In genomic region chr19:40443131-40443929, GRCh38 we compare ENCODE assay signal across 8 cellular contexts.
A peak's percentile ranks its signal among the peaks of the same experiment; 100 is the strongest.
DNase-seq lines count a peak whose midpoint lies in the region; ATAC-seq, FAIRE-seq and TF ChIP-seq lines count a peak whose summit lies in the region.

No MANE protein-coding gene starts in this region.

- peaks cover 19% of the 10 kb centered on the region for H3K79me2 ChIP-seq in Loucy (ENCODE audit: insufficient read depth, low read length)

- DNase-seq in EH (ENCODE audit: low read depth) (peak; percentile 100), H54 (ENCODE audit: insufficient read length, low spot score) (peak; percentile 98), RWPE2 (ENCODE audit: low spot score) (peak; percentile 100), fibroblast of pulmonary artery (ENCODE audit: low read depth) (peak; percentile 100)
- peak; percentile 98 for DNase-seq in activated effector memory CD4-positive, alpha-beta T cell treated with Interleukin-2 at 50 U/mL for 16 hours
- peak; percentile 99 for DNase-seq in stimulated activated naive CD8-positive, alpha-beta T cell treated with anti-CD3 and anti-CD28 coated beads, Interleukin-15, Interleukin-2, amounts not matched to agents 100 U/mL and 50 U/mL, for 24 hours

- H3K27me3 ChIP-seq in Loucy (ENCODE audit: insufficient read depth, low read length, poor library complexity, severe bottlenecking) (no peaks in the 10 kb centered on the region), RWPE2 (ENCODE audit: insufficient read depth, poor library complexity, severe bottlenecking) (no peaks in the 10 kb centered on the region)

- H2AFZ ChIP-seq in Loucy (ENCODE audit: low read length) = peak overlapping the region; percentile 98

- H3F3A ChIP-seq in Loucy (ENCODE audit: low read depth) = no peaks in the 10 kb centered on the region

- H3K36me3 ChIP-seq in Loucy (ENCODE audit: insufficient read depth, low read length) = peaks cover 12% of the 10 kb centered on the region; the same call in 1 of the 2 replicates
- peaks cover 26% of the 10 kb centered on the region for H3K36me3 ChIP-seq in RWPE2 (ENCODE audit: low read depth)

- TF ChIP-seq CTCF in Loucy (conservative IDR thresholded peaks at IDR 0.05; ENCODE audit: low read length) = no peak
- TF ChIP-seq CTCF in RWPE2 (IDR thresholded peaks at IDR 0.05; ENCODE audit: poor library complexity, severe bottlenecking) = no peak
- no peak for TF ChIP-seq CTCF in fibroblast of pulmonary artery (IDR thresholded peaks at IDR 0.05; ENCODE audit: low read length, missing control alignments)
- TF ChIP-seq CTCF in nephron (IDR thresholded peaks at IDR 0.05; ENCODE audit: unreplicated experiment in 3 of 3) = no peak

- peak; percentile 74 for ATAC-seq in RWPE2 (ENCODE audit: low read depth)
- peak; percentile 89 for ATAC-seq in stimulated activated naive CD8-positive, alpha-beta T cell treated with anti-CD3 and anti-CD28 coated beads, Interleukin-15, Interleukin-2, amounts not matched to agents 100 U/mL and 50 U/mL, for 24 hours

- peak overlapping the region; percentile 90 for H3K27ac ChIP-seq in RWPE2 (ENCODE audit: poor library complexity, severe bottlenecking)

- no peaks in the 10 kb centered on the region for H3K9me3 Mint-ChIP-seq in nephron

- peaks cover 19% of the 10 kb centered on the region for H4K20me1 ChIP-seq in Loucy (ENCODE audit: insufficient read depth, low read length, poor library complexity, severe bottlenecking)

- peaks cover 34% of the 10 kb centered on the region for H3K4me1 Mint-ChIP-seq in nephron

- H3K4me1 ChIP-seq in Loucy (ENCODE audit: insufficient read depth, low read length, poor library complexity, severe bottlenecking) = peaks cover 18% of the 10 kb centered on the region
- peaks cover 16% of the 10 kb centered on the region for H3K4me1 ChIP-seq in RWPE2 (ENCODE audit: insufficient read depth, poor library complexity, severe bottlenecking)

- no peaks in the 10 kb centered on the region for H3K9me2 ChIP-seq in Loucy (replicated peaks; ENCODE audit: low read depth, low read length)

- H3K9me3 ChIP-seq in Loucy (ENCODE audit: insufficient read depth, low read depth, low read length) (no peaks in the 10 kb centered on the region), RWPE2 (ENCODE audit: severe bottlenecking) (no peaks in the 10 kb centered on the region)

- H3K36me3 Mint-ChIP-seq in nephron (ENCODE audit: low read depth) = peaks cover 25% of the 10 kb centered on the region

- peak overlapping the region; percentile 98 for H3K4me2 ChIP-seq in Loucy (ENCODE audit: low read depth, low read length, poor library complexity, severe bottlenecking)

- peak; percentile 36 for TF ChIP-seq POLR2A in H54 (IDR thresholded peaks at IDR 0.05; ENCODE audit: low read depth, low read length)

- H3K27me3 Mint-ChIP-seq in nephron (ENCODE audit: low read depth) = peaks cover 4% of the 10 kb centered on the region

- peak overlapping the region; percentile 95 to 100 (median 99) for H3K4me3 Mint-ChIP-seq in nephron

- peak overlapping the region; percentile 94 for H3K9ac ChIP-seq in Loucy (ENCODE audit: low read depth, low read length, poor library complexity, severe bottlenecking)

- peak; percentile 52 for FAIRE-seq in H54 (lab: Jason Lieb, UNC)

- H3K27ac Mint-ChIP-seq in nephron = peak overlapping the region; percentile 98 to 99 (median 99)

- peak overlapping the region; percentile 87 for H3K4me3 ChIP-seq in Loucy (ENCODE audit: low read length, poor library complexity, severe bottlenecking)
- H3K4me3 ChIP-seq in RWPE2 (ENCODE audit: severe bottlenecking) = peak overlapping the region; percentile 56
- H3K4me3 ChIP-seq in fibroblast of pulmonary artery (replicated peaks; ENCODE audit: low read depth, low read length) = peak overlapping the region; percentile 100

Comparison
In these comparisons a context has a peak if more than half of its experiments do, and no peak if none do; other contexts are left out.
1. Peak in every context shown above with its lines: DNase-seq, ATAC-seq, H3K4me3 ChIP-seq and H3K27ac ChIP-seq.